8 cellular contexts compared by ENCODE assay signal in genomic region chr5:177875907-177876253, GRCh38.
A peak's percentile ranks its signal among the peaks of the same experiment; 100 is the strongest.
DNase-seq lines count a peak whose midpoint lies in the region; ATAC-seq and TF ChIP-seq lines count a peak whose summit lies in the region.
"Not testable (repeated sequence)": the region's sequence is repeated elsewhere in the genome, so short reads cannot be mapped to it uniquely, and the experiment has no call there.

No MANE protein-coding gene starts in this region.

- H3K4me3 ChIP-seq in GM06990 (replicated peaks; ENCODE audit: low read depth, low read length) (peak overlapping the region; percentile 66), PC-9 (peak overlapping the region; percentile 50; the same call in 1 of the 2 replicates), epithelial cell of proximal tubule (ENCODE audit: low read depth, low read length) (peak overlapping the region; percentile 57), iPS-20b (ENCODE audit: low read length) (peak overlapping the region; percentile 62; the same call in 1 of the 2 replicates), osteoblast (ENCODE audit: insufficient read depth, low read length) (peak overlapping the region; percentile 59), upper lobe of right lung (peak overlapping the region; percentile 42)

- peak; percentile 2 for DNase-seq in GM06990 (ENCODE audit: extremely low read depth, insufficient read length)
- DNase-seq in PC-9; activated naive CD4-positive, alpha-beta T cell treated with anti-CD3 and anti-CD28 coated beads, Interleukin-2, amount 50 U/mL, for 72 hours (ENCODE audit: low spot score in 2 of 2); epithelial cell of proximal tubule (ENCODE audit: low read depth); osteoblast (ENCODE audit: insufficient read length, low spot score, missing footprints); upper lobe of right lung: not testable (repeated sequence)

- intact Hi-C loops in PC-9 (cut with micrococcal nuclease; ENCODE audit: unreplicated experiment); upper lobe of right lung (cut with DNase I): not testable (repeated sequence)

- not testable (repeated sequence) for H3K79me2 ChIP-seq in PC-9 (ENCODE audit: low read depth); osteoblast (ENCODE audit: insufficient read depth, low read length)

- H3K9ac ChIP-seq in iPS-20b (ENCODE audit: low read depth, low read length) = not testable (repeated sequence)

- POLR2A ChIA-PET in PC-9 (lab: Charles Lee; ENCODE audit: unreplicated experiment) = not testable (repeated sequence)

- H3K27ac Mint-ChIP-seq in activated naive CD4-positive, alpha-beta T cell treated with anti-CD3 and anti-CD28 coated beads, Interleukin-2, amount 50 U/mL, for 72 hours = not testable (repeated sequence)

- not testable (repeated sequence) for H3K36me3 Mint-ChIP-seq in activated naive CD4-positive, alpha-beta T cell treated with anti-CD3 and anti-CD28 coated beads, Interleukin-2, amount 50 U/mL, for 72 hours

- H3K9me3 ChIP-seq in PC-9 (ENCODE audit: insufficient read depth, low read depth); iPS-20b (ENCODE audit: insufficient read depth, low read depth, low read length); osteoblast (ENCODE audit: low read depth, low read length); upper lobe of right lung: not testable (repeated sequence)

- not testable (repeated sequence) for BruUV-seq in PC-9 (replicated peaks; lab: Mats Ljungman, UMichigan)

- H2AFZ ChIP-seq in PC-9; osteoblast (ENCODE audit: low read length): not testable (repeated sequence)

- CTCF ChIA-PET in PC-9 (lab: Charles Lee) = not testable (repeated sequence)

- ATAC-seq in HG02938 (IDR thresholded peaks at IDR 0.05; ENCODE audit: unreplicated experiment) (peak; percentile 2), upper lobe of right lung (peak; percentile 49)
- peak; percentile 37 to 48 for ATAC-seq in activated naive CD4-positive, alpha-beta T cell treated with anti-CD3 and anti-CD28 coated beads, Interleukin-2, amount 50 U/mL, for 72 hours

- not testable (repeated sequence) for H3K9me2 ChIP-seq in PC-9 (ENCODE audit: insufficient read depth)

- not testable (repeated sequence) for H3K36me3 ChIP-seq in GM06990 (ENCODE audit: control insufficient read depth, insufficient read depth, low read length); PC-9 (ENCODE audit: low read depth); iPS-20b (ENCODE audit: insufficient read depth, low read depth, low read length); osteoblast (ENCODE audit: insufficient read depth, low read length); upper lobe of right lung

- not testable (repeated sequence) for H3K4me1 ChIP-seq in PC-9 (replicated peaks; ENCODE audit: insufficient read depth); iPS-20b (ENCODE audit: insufficient read depth, low read length); osteoblast (ENCODE audit: insufficient read depth, low read length); upper lobe of right lung

- H3K27ac ChIP-seq in PC-9; iPS-20b (ENCODE audit: low read length); osteoblast (ENCODE audit: low read depth, low read length); upper lobe of right lung: not testable (repeated sequence)

- H3K27me3 ChIP-seq in GM06990 (replicated peaks; ENCODE audit: control insufficient read depth, insufficient read depth, low read length); PC-9 (ENCODE audit: insufficient read depth, low read depth); iPS-20b (ENCODE audit: insufficient read depth, low read length); osteoblast (ENCODE audit: insufficient read depth, low read length); upper lobe of right lung: not testable (repeated sequence)

- TF ChIP-seq CTCF in GM06990 (IDR thresholded peaks at IDR 0.05; ENCODE audit: insufficient read depth, low read length, poor library complexity, severe bottlenecking); PC-9 (conservative IDR thresholded peaks at IDR 0.05); epithelial cell of proximal tubule (conservative IDR thresholded peaks at IDR 0.05; ENCODE audit: low read depth, low read length); osteoblast (IDR thresholded peaks at IDR 0.05; ENCODE audit: extremely low read depth, low read depth, low read length); upper lobe of right lung (IDR thresholded peaks at IDR 0.05): not testable (repeated sequence)

- H4K20me1 ChIP-seq in PC-9 (ENCODE audit: insufficient read depth); osteoblast (ENCODE audit: insufficient read depth, low read length): not testable (repeated sequence)

- H3K9me3 Mint-ChIP-seq in activated naive CD4-positive, alpha-beta T cell treated with anti-CD3 and anti-CD28 coated beads, Interleukin-2, amount 50 U/mL, for 72 hours = not testable (repeated sequence)

- not testable (repeated sequence) for H3F3A ChIP-seq in PC-9 (ENCODE audit: insufficient read depth, low read depth)

- H3K4me2 ChIP-seq in PC-9 = not testable (repeated sequence)
- peak overlapping the region; percentile 55 for H3K4me2 ChIP-seq in osteoblast (ENCODE audit: insufficient read depth, low read length)
